In genomic region chr22:36008131-36008530, GRCh38 we compare ENCODE assay signal across 1 cellular context.
TF ChIP-seq lines count a peak whose summit lies in the region.

No MANE protein-coding gene starts in this region.

TF ChIP-seq in SK-N-SH, 30 proteins besides CTCF, POLR2A, EP300 and RAD21 (continued from another document):
- no peak for TF ChIP-seq FOSL2 (IDR thresholded peaks at IDR 0.05; ENCODE audit: borderline replicate concordance, low read depth)
- no peak for TF ChIP-seq POLR2AphosphoS5 (IDR thresholded peaks at IDR 0.05; ENCODE audit: low read depth, low read length)
- TF ChIP-seq SMC3 (IDR thresholded peaks at IDR 0.05; ENCODE audit: low read depth, low read length), result no peak
- TF ChIP-seq TCF12 (IDR thresholded peaks at IDR 0.05), result no peak
